Comparison of ENCODE assay signal across 19 cellular contexts in the genomic region with DNA sequence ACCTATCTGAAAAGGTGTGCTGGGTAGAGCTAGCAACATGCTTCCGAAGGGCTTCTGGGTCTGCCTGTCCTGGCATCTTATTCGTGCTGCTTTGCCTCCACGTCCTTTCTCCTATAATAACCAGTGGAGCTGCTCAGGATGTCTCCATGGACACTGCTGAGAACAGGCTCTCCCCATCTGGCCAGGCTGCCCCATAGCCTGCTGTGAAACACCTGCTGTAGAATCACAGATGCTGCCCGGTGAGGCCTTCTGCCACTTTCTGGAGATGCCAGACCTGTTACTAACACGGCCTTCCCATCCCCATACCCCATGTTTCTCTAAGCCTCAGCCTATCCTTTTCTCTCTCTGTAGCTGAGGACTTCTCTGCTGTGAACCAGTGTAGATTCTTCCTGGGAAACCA.
DNase-seq lines count a peak whose midpoint lies in the region; ATAC-seq, FAIRE-seq and TF ChIP-seq lines count a peak whose summit lies in the region.
"Had no signal": no experiment of that assay in that cellular context is flagged by ENCODE, and none has a peak within 500 bp of the region (broad histone marks: within the 10 kb centered on the region; RNA-seq: fewer than 3 reads in every experiment).

No MANE protein-coding gene starts in this region.

- no peak for ATAC-seq in left cardiac atrium
- ATAC-seq: A549, SK-N-SH treated with all-trans-retinoic acid at 6 μM for 48 hours had no signal

- no peak overlapping the region for H3K27ac ChIP-seq in right atrium auricular region
- H3K27ac ChIP-seq: A549, Peyer's patch had no signal

- TF ChIP-seq CTCF in right atrium auricular region (IDR thresholded peaks at IDR 0.05): no peak
- TF ChIP-seq CTCF in GM10266 (IDR thresholded peaks at IDR 0.05; ENCODE audit: control insufficient read depth, insufficient read depth, low read depth, missing control alignments): no peak

- no peak overlapping the region for H3K4me3 Mint-ChIP-seq in activated CD4-positive, alpha-beta T cell treated with anti-CD3 and anti-CD28 coated beads, Interleukin-2, amount 10 ng/mL, durations not matched to agents 7 days and 5 days

- peaks cover 0 to 24% of the 10 kb centered on the region in 2 donors for H3K4me1 ChIP-seq in right atrium auricular region
- H3K4me1 ChIP-seq: A549, BE2C, Peyer's patch had no signal

- H3K27ac Mint-ChIP-seq in activated CD4-positive, alpha-beta T cell treated with anti-CD3 and anti-CD28 coated beads, Interleukin-2, amount 10 ng/mL, durations not matched to agents 7 days and 5 days: no peak overlapping the region

- intact Hi-C loops in left cardiac atrium (cut with DNase I): no loop called here

- H3K4me3 ChIP-seq in right atrium auricular region: no peak overlapping the region
- H3K4me3 ChIP-seq: A549, Peyer's patch had no signal

- FAIRE-seq in GM12892 (lab: Jason Lieb, UNC): no peak
- FAIRE-seq: A549, G401.6, H54 had no signal

- peaks cover 21% of the 10 kb centered on the region for H3K27me3 Mint-ChIP-seq in activated CD4-positive, alpha-beta T cell treated with anti-CD3 and anti-CD28 coated beads, Interleukin-2, amount 10 ng/mL, durations not matched to agents 7 days and 5 days

- no peaks in the 10 kb centered on the region for H3K4me1 Mint-ChIP-seq in activated CD4-positive, alpha-beta T cell treated with anti-CD3 and anti-CD28 coated beads, Interleukin-2, amount 10 ng/mL, durations not matched to agents 7 days and 5 days

- H3K9me3 ChIP-seq in right atrium auricular region: no peaks in the 10 kb centered on the region
- H3K9me3 ChIP-seq: A549, BE2C, Peyer's patch had no signal

- H3K36me3 ChIP-seq in right atrium auricular region: no peaks in the 10 kb centered on the region
- H3K36me3 ChIP-seq: BE2C, Peyer's patch had no signal

- CTCF ChIA-PET in activated CD4-positive, alpha-beta T cell treated with anti-CD3 and anti-CD28 coated beads, Interleukin-2, amount 10 ng/mL, durations not matched to agents 7 days and 5 days (lab: Charles Lee): no interaction called here

- no peaks in the 10 kb centered on the region for H3K27me3 ChIP-seq in right atrium auricular region
- H3K27me3 ChIP-seq: Peyer's patch had no signal

- DNase-seq in right atrium auricular region (ENCODE audit: low spot score) (peak; percentile 40), left cardiac atrium (no peak), NCI-H1694 treated with DMSO at 0.1 percent for 48 hours (lab: John Stamatoyannopoulos, UW) (peak; percentile 39), cerebellar nuclear complex (lab: John Stamatoyannopoulos, UW) (peak; percentile 10 to 66), retina (peak; percentile 43), GM12892 (ENCODE audit: insufficient read length) (no peak), GM10266 (ENCODE audit: extremely low spot score) (no peak)
- no peak for DNase-seq in activated CD4-positive, alpha-beta T cell treated with anti-CD3 and anti-CD28 coated beads, Interleukin-2, amount 10 ng/mL, durations not matched to agents 7 days and 5 days
- DNase-seq: BE2C, DND-41, Kasumi-1, NCI-H1436, NCI-H2081, NCI-H774, Peyer's patch had no signal

- H3K9me3 Mint-ChIP-seq in activated CD4-positive, alpha-beta T cell treated with anti-CD3 and anti-CD28 coated beads, Interleukin-2, amount 10 ng/mL, durations not matched to agents 7 days and 5 days: no peaks in the 10 kb centered on the region

- no peak for TF ChIP-seq POLR2A in GM12892 (IDR thresholded peaks at IDR 0.05; ENCODE audit: low read depth, low read length)

- POLR2A ChIA-PET in activated CD4-positive, alpha-beta T cell treated with anti-CD3 and anti-CD28 coated beads, Interleukin-2, amount 10 ng/mL, durations not matched to agents 7 days and 5 days (lab: Charles Lee): no interaction called here

- no peaks in the 10 kb centered on the region for H3K36me3 Mint-ChIP-seq in activated CD4-positive, alpha-beta T cell treated with anti-CD3 and anti-CD28 coated beads, Interleukin-2, amount 10 ng/mL, durations not matched to agents 7 days and 5 days (ENCODE audit: low read depth)

Comparison
In these comparisons a context has a peak if more than half of its experiments do, and no peak if none do; other contexts are left out.
1. DNase-seq: peak in right atrium auricular region (single experiment), NCI-H1694 treated with DMSO at 0.1 percent for 48 hours (single experiment), cerebellar nuclear complex (2 of 2) and retina (single experiment); none in left cardiac atrium (single experiment), GM12892 (single experiment), activated CD4-positive, alpha-beta T cell treated with anti-CD3 and anti-CD28 coated beads, Interleukin-2, amount 10 ng/mL, durations not matched to agents 7 days and 5 days (single experiment) and GM10266 (single experiment).